8 cellular contexts compared by ENCODE assay signal in genomic region chr7:64625114-64626082, GRCh38. TPM values are rescaled to one million over a fixed set of nuclear protein-coding genes. Genes with fewer than 3 reads are reported as not detected.
A peak's percentile ranks its signal among the peaks of the same experiment; 100 is the strongest.
DNase-seq lines count a peak whose midpoint lies in the region; ATAC-seq and TF ChIP-seq lines count a peak whose summit lies in the region.

No MANE protein-coding gene starts in this region.

- DNase-seq in DMS153 treated with DMSO at 0.1 percent for 48 hours (lab: John Stamatoyannopoulos, UW; ENCODE audit: unreplicated experiment) (peak; percentile 12), DMS153 (lab: John Stamatoyannopoulos, UW) (no peak), HuH-7 (ENCODE audit: low spot score) (peak; percentile 15), mammary epithelial cell (no peak), osteocyte (ENCODE audit: extremely low spot score, unreplicated experiment) (no peak), T-helper 2 cell (no peak)

- peaks cover 38% of the 10 kb centered on the region for H3K9me3 Mint-ChIP-seq in osteocyte (ENCODE audit: unreplicated experiment)

- no peaks in the 10 kb centered on the region for H3K79me2 ChIP-seq in mammary epithelial cell (ENCODE audit: insufficient read depth, low read length)

- dilution Hi-C loops in mammary epithelial cell (cut with HindIII; ENCODE audit: low sequenced_read_pairs), result no loop called here

- H3K4me3 ChIP-seq in mammary epithelial cell (replicated peaks in 1 of 3; ENCODE audit: insufficient read depth in 1 of 3, low read depth in 2 of 3, low read length in 3 of 3), result no peak overlapping the region

- no peaks in the 10 kb centered on the region for H3K27me3 Mint-ChIP-seq in osteocyte (ENCODE audit: unreplicated experiment)

- H2AFZ ChIP-seq in mammary epithelial cell (ENCODE audit: low read depth, low read length), result no peak overlapping the region

- no peaks in the 10 kb centered on the region for H3K4me1 Mint-ChIP-seq in osteocyte (ENCODE audit: unreplicated experiment)

- H4K20me1 ChIP-seq in mammary epithelial cell (ENCODE audit: insufficient read depth, low read length), result no peaks in the 10 kb centered on the region

- no TSS peak for BruUV-seq in mammary epithelial cell (replicated peaks; lab: Mats Ljungman, UMichigan)

- H3K9me3 ChIP-seq in mammary epithelial cell (replicated peaks; ENCODE audit: insufficient read depth, low read length), result peaks cover 6% of the 10 kb centered on the region

- 25% methylated on average over 10 of the region's 12 CpGs for WGBS in mammary epithelial cell (ENCODE audit: low coverage, missing lambda C conversion rate)

- in situ Hi-C loops in mammary epithelial cell (cut with MboI; ENCODE audit: low sequenced_read_pairs in 2 of 2), result no loop called here

- H3K27ac ChIP-seq in mammary epithelial cell (ENCODE audit: insufficient read depth, low read depth, low read length), result no peak overlapping the region

- no peaks in the 10 kb centered on the region for H3K27me3 ChIP-seq in mammary epithelial cell (ENCODE audit: insufficient read depth, low read length)

- no peaks in the 10 kb centered on the region for H3K36me3 Mint-ChIP-seq in osteocyte (ENCODE audit: unreplicated experiment)

- no peak overlapping the region for H3K9ac ChIP-seq in mammary epithelial cell (ENCODE audit: insufficient read depth, low read length)

- no peak overlapping the region for H3K4me2 ChIP-seq in mammary epithelial cell (ENCODE audit: insufficient read depth, low read depth, low read length)

- no peaks in the 10 kb centered on the region for H3K4me1 ChIP-seq in mammary epithelial cell (ENCODE audit: insufficient read depth, low read length)

- ATAC-seq in HG02571 (IDR thresholded peaks at IDR 0.05; ENCODE audit: unreplicated experiment) (no peak), GM19467 (IDR thresholded peaks at IDR 0.05; ENCODE audit: unreplicated experiment) (no peak)

- no peak overlapping the region for H3K27ac Mint-ChIP-seq in osteocyte (ENCODE audit: unreplicated experiment)

- peak; percentile 31 to 61 for TF ChIP-seq CTCF in mammary epithelial cell (conservative IDR thresholded peaks at IDR 0.05 in 1 of 2, IDR thresholded peaks at IDR 0.05 in 1 of 2; ENCODE audit: extremely low read depth in 1 of 2, insufficient read depth in 1 of 2, low read depth in 1 of 2, low read length in 2 of 2)
- peak; percentile 37 for TF ChIP-seq CTCF in osteocyte (IDR thresholded peaks at IDR 0.05)

- CTCF ChIA-PET in mammary epithelial cell (lab: Charles Lee; ENCODE audit: low non-redundant PET), result interaction anchor here (0.6 kb wide), 1 partner anchor 357 kb away, joined by 4 read pairs; no protein-coding TSS in a partner anchor

- H3K4me3 Mint-ChIP-seq in osteocyte (ENCODE audit: unreplicated experiment), result no peak overlapping the region

- intact Hi-C loops in mammary epithelial cell (cut with micrococcal nuclease), result no loop called here

- no peaks in the 10 kb centered on the region for H3K36me3 ChIP-seq in mammary epithelial cell (ENCODE audit: insufficient read depth, low read length)

RNA-seq across cellular contexts. Expression of gene ZNF107, which starts 40.5 kb away (rescaled TPM):
- total RNA-seq in mammary epithelial cell, result 1 to 10 TPM; 5.3 to 6.4 TPM
- polyA plus RNA-seq in mammary epithelial cell, result 2.0 TPM
- 19.0 TPM for polyA minus RNA-seq in mammary epithelial cell
- 2.4 and 2.6 TPM in 2 replicates for total RNA-seq in osteocyte

Comparison
In these comparisons a context has a peak if more than half of its experiments do, and no peak if none do; other contexts are left out.
1. DNase-seq: peak in DMS153 treated with DMSO at 0.1 percent for 48 hours (single experiment) and HuH-7 (single experiment); none in DMS153 (single experiment), mammary epithelial cell (single experiment), osteocyte (single experiment) and T-helper 2 cell (0 of 5).